In genomic region chr10:24849537-24850299, GRCh38 we compare ENCODE assay signal across 14 cellular contexts.
DNase-seq lines count a peak whose midpoint lies in the region; TF ChIP-seq lines count a peak whose summit lies in the region.
"Had no signal": no experiment of that assay in that cellular context is flagged by ENCODE, and none has a peak within 500 bp of the region (broad histone marks: within the 10 kb centered on the region; RNA-seq: fewer than 3 reads in every experiment).

No MANE protein-coding gene starts in this region.

- H3K4me1 Mint-ChIP-seq in type B pancreatic cell (ENCODE audit: unreplicated experiment) = peaks cover 29% of the 10 kb centered on the region

- no peaks in the 10 kb centered on the region for H3K27me3 ChIP-seq in layer of hippocampus (ENCODE audit: control insufficient read depth, insufficient read depth, low read length)

- peaks cover 11% of the 10 kb centered on the region for H3K9me3 Mint-ChIP-seq in type B pancreatic cell
- H3K9me3 Mint-ChIP-seq: nephron had no signal

- H3K4me3 Mint-ChIP-seq in type B pancreatic cell = peak overlapping the region; percentile 37
- H3K4me3 Mint-ChIP-seq: activated CD8-positive, alpha-beta T cell treated with anti-CD3 and anti-CD28 coated beads, Interleukin-2, amount 10 ng/mL, durations not matched to agents 7 days and 5 days; activated naive CD8-positive, alpha-beta T cell; nephron had no signal

- H3K4me3 ChIP-seq in astrocyte of the spinal cord (ENCODE audit: low read depth, low read length) = no peak overlapping the region

- in situ Hi-C loops in astrocyte of the spinal cord (cut with HindIII; ENCODE audit: low sequenced_read_pairs) = no loop called here
- in situ Hi-C loops in G401 (cut with HindIII; ENCODE audit: low sequenced_read_pairs) = no loop called here

- H3K27ac ChIP-seq in layer of hippocampus (ENCODE audit: low read depth, low read length) = peak overlapping the region; percentile 67

- H3K27me3 Mint-ChIP-seq in type B pancreatic cell = no peaks in the 10 kb centered on the region
- H3K27me3 Mint-ChIP-seq: activated naive CD8-positive, alpha-beta T cell had no signal

- DNase-seq in NCI-H1436 treated with DMSO at 0.1 percent for 48 hours (lab: John Stamatoyannopoulos, UW) = peak; percentile 30
- DNase-seq in NCI-H1436 (lab: John Stamatoyannopoulos, UW) = no peak
- DNase-seq in astrocyte of the spinal cord (ENCODE audit: low read depth, low spot score) = peak; percentile 77
- DNase-seq in type B pancreatic cell (ENCODE audit: extremely low spot score, unreplicated experiment) = no peak
- no peak for DNase-seq in NOMO-1 (lab: John Stamatoyannopoulos, UW; ENCODE audit: unreplicated experiment in 2 of 2)
- DNase-seq in anterior cingulate cortex (lab: John Stamatoyannopoulos, UW) = no peak
- DNase-seq in G401 (ENCODE audit: low spot score) = no peak
- DNase-seq: 8988T; activated CD8-positive, alpha-beta T cell treated with anti-CD3 and anti-CD28 coated beads, Interleukin-2, amount 10 ng/mL, durations not matched to agents 7 days and 5 days; NCI-H510A; stimulated activated CD8-positive, alpha-beta memory T cell treated with anti-CD3 and anti-CD28 coated beads, Interleukin-4, amount 100 ng/mL, for 48 hours had no signal

- peak overlapping the region; percentile 80 for H3K27ac Mint-ChIP-seq in type B pancreatic cell
- H3K27ac Mint-ChIP-seq: activated CD8-positive, alpha-beta T cell treated with anti-CD3 and anti-CD28 coated beads, Interleukin-2, amount 10 ng/mL, durations not matched to agents 7 days and 5 days; activated naive CD8-positive, alpha-beta T cell; nephron had no signal

- TF ChIP-seq CTCF in astrocyte of the spinal cord (IDR thresholded peaks at IDR 0.05; ENCODE audit: low read depth, low read length) (no peak), type B pancreatic cell (conservative IDR thresholded peaks at IDR 0.05) (no peak)

- H3K36me3 Mint-ChIP-seq in type B pancreatic cell = peaks cover 3% of the 10 kb centered on the region

Comparison
In these comparisons a context has a peak if more than half of its experiments do, and no peak if none do; other contexts are left out.
1. DNase-seq: peak in NCI-H1436 treated with DMSO at 0.1 percent for 48 hours (single experiment) and astrocyte of the spinal cord (single experiment); none in NCI-H1436 (single experiment), type B pancreatic cell (single experiment), NOMO-1 (0 of 2), anterior cingulate cortex (0 of 58) and G401 (single experiment).